ENCODE assay signal across 8 cellular contexts in genomic region chr11:128342511-128343133, GRCh38.
A peak's percentile ranks its signal among the peaks of the same experiment; 100 is the strongest.
DNase-seq lines count a peak whose midpoint lies in the region; ATAC-seq and TF ChIP-seq lines count a peak whose summit lies in the region.

No MANE protein-coding gene starts in this region.

- H3K36me3 Mint-ChIP-seq in CD14-positive monocyte: no peaks in the 10 kb centered on the region

- H3K27ac Mint-ChIP-seq in CD14-positive monocyte: no peak overlapping the region

- H3K27me3 Mint-ChIP-seq in CD14-positive monocyte (ENCODE audit: low read depth in 3 of 3): no peaks in the 10 kb centered on the region

- H3K4me3 Mint-ChIP-seq in CD14-positive monocyte: no peak overlapping the region

- peaks cover 10% of the 10 kb centered on the region for H3K4me1 Mint-ChIP-seq in CD14-positive monocyte

- H3K9me3 Mint-ChIP-seq in CD14-positive monocyte: no peaks in the 10 kb centered on the region

- no peak for TF ChIP-seq CTCF in CD14-positive monocyte (IDR thresholded peaks at IDR 0.05)

- intact Hi-C loops in left ventricle myocardium superior (cut with micrococcal nuclease) (no loop called here), CD14-positive monocyte (cut with micrococcal nuclease) (no loop called here)

- ATAC-seq in GM18508 (IDR thresholded peaks at IDR 0.05; ENCODE audit: insufficient read depth, unreplicated experiment): peak; percentile 81
- ATAC-seq in HG02852 (IDR thresholded peaks at IDR 0.05; ENCODE audit: unreplicated experiment): peak; percentile 93
- ATAC-seq in left ventricle myocardium superior: peak; percentile 89
- no peak for ATAC-seq in SK-N-SH treated with all-trans-retinoic acid at 6 μM for 48 hours

- DNase-seq in NCI-H2107 treated with DMSO at 0.1 percent for 48 hours (lab: John Stamatoyannopoulos, UW; ENCODE audit: unreplicated experiment): peak; percentile 66
- DNase-seq in activated CD8-positive, alpha-beta memory T cell treated with anti-CD3 and anti-CD28 coated beads, Interleukin-2, amount 50 U/mL, for 48 hours: peak; percentile 84
- peak; percentile 50 for DNase-seq in left ventricle myocardium superior
- peak in 2 of 3 donors; percentile 57 to 72 for DNase-seq in stimulated activated CD4-positive, alpha-beta T cell treated with anti-CD3 and anti-CD28 coated beads, TNF-alpha, amount 100 ng/mL, for 48 hours (ENCODE audit: low read depth in 3 of 3)
- no peak for DNase-seq in CD14-positive monocyte (ENCODE audit: low spot score)

TF ChIP-seq in SK-N-SH treated with all-trans-retinoic acid at 6 μM for 48 hours, 23 proteins besides CTCF, POLR2A, EP300 and RAD21:
- no peak for TF ChIP-seq ZC3H10 (CRISPR knock-in tag; IDR thresholded peaks at IDR 0.05)
- TF ChIP-seq POU6F1 (CRISPR knock-in tag; IDR thresholded peaks at IDR 0.05; ENCODE audit: borderline replicate concordance, low read depth): no peak
- no peak for TF ChIP-seq ZNF70 (CRISPR knock-in tag; IDR thresholded peaks at IDR 0.05)
- TF ChIP-seq GLIS3 (CRISPR knock-in tag; IDR thresholded peaks at IDR 0.05): no peak
- TF ChIP-seq ZNF565 (CRISPR knock-in tag; conservative IDR thresholded peaks at IDR 0.05; ENCODE audit: low read depth): no peak
- TF ChIP-seq ISL1 (CRISPR knock-in tag; IDR thresholded peaks at IDR 0.05): no peak
- no peak for TF ChIP-seq BACH2 (CRISPR knock-in tag; IDR thresholded peaks at IDR 0.05; ENCODE audit: borderline replicate concordance)
- TF ChIP-seq, protein P1, sequence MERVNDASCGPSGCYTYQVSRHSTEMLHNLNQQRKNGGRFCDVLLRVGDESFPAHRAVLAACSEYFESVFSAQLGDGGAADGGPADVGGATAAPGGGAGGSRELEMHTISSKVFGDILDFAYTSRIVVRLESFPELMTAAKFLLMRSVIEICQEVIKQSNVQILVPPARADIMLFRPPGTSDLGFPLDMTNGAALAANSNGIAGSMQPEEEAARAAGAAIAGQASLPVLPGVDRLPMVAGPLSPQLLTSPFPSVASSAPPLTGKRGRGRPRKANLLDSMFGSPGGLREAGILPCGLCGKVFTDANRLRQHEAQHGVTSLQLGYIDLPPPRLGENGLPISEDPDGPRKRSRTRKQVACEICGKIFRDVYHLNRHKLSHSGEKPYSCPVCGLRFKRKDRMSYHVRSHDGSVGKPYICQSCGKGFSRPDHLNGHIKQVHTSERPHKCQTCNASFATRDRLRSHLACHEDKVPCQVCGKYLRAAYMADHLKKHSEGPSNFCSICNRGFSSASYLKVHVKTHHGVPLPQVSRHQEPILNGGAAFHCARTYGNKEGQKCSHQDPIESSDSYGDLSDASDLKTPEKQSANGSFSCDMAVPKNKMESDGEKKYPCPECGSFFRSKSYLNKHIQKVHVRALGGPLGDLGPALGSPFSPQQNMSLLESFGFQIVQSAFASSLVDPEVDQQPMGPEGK (CRISPR knock-in tag; IDR thresholded peaks at IDR 0.05; ENCODE audit: borderline replicate concordance): no peak
- no peak for TF ChIP-seq ARNTL (CRISPR knock-in tag; IDR thresholded peaks at IDR 0.05; ENCODE audit: borderline replicate concordance, low read depth)
- TF ChIP-seq TCF4 (CRISPR knock-in tag; IDR thresholded peaks at IDR 0.05; ENCODE audit: borderline replicate concordance): no peak
